In the genomic region with DNA sequence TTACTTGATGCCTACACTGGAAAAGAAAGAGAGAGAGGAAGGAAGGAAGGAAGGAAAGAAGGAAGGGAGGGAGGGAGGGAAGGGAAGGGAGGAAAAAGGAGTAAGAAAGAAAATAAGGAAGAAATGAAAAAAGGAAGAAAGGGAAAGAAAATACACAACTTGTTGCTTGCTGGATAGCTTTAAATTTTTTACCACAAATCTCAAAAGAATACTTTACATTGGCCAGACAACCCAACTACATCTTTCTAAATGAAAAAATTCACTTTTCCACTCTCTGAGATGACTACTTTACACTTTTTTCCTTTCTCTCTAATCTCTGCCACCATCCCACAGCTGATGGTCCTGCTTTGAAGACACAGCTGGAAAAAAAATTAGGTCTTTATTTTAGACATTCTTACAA, we compare ENCODE assay signal across 1 cellular context.
TF ChIP-seq lines count a peak whose summit lies in the region.

No MANE protein-coding gene starts in this region.

TF ChIP-seq in HepG2, 621 proteins besides CTCF, POLR2A, EP300 and RAD21 (continued from another document):
- no peak for TF ChIP-seq ZFP62 (CRISPR knock-in tag; IDR thresholded peaks at IDR 0.05)
- no peak for TF ChIP-seq ZNF10 (CRISPR knock-in tag; IDR thresholded peaks at IDR 0.05; ENCODE audit: borderline replicate concordance, low read depth)
- TF ChIP-seq ZNF644 (CRISPR knock-in tag; IDR thresholded peaks at IDR 0.05; ENCODE audit: low read depth): no peak
